In the genomic region with DNA sequence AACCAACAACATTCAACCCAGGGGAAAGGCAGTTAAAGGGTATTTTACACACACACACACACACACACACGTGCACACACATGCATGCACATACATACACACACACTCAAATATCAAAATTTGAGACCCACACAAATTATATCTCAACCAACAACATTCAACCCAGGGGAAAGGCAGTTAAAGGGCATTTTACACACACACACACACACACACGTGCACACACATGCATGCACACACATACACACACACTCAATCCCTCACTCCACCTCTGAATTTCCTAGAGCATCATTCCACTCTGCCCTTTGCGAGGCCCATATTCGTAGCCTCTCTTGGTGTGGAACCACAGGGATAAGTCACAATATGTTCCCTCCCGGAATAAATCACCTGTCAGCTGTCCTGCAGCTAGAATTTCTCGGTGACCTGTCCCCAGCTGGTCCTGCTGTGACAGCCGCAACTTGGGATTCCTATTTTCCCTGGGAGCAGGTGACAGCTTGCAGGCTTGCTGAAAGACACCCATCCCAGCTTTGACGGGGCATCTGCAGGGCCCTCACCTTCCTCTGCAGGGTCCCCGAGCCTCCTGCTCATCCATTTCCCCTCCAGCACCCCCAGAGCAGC, we compare ENCODE assay signal across 20 cellular contexts.
"Had no signal": no experiment of that assay in that cellular context is flagged by ENCODE, and none has a peak within 500 bp of the region (broad histone marks: within the 10 kb centered on the region; RNA-seq: fewer than 3 reads in every experiment).

No MANE protein-coding gene starts in this region.

- H3K4me3 Mint-ChIP-seq: effector memory CD8-positive, alpha-beta T cell; nephron progenitor cell; stimulated activated naive CD8-positive, alpha-beta T cell treated with anti-CD3 and anti-CD28 coated beads, Interleukin-15, amount 100 ng/mL, for 72 hours; T-helper 2 cell treated with Interferon-gamma antibody and Interleukin-4, amounts not matched to agents 5 μg/mL and 100 μg/mL, for 36 hours had no signal

- H3K4me1 ChIP-seq: right lobe of liver had no signal

- H3K27me3 ChIP-seq: ascending aorta, brain microvascular endothelial cell, esophagus muscularis mucosa, right lobe of liver, tibial artery had no signal

- H3K27ac ChIP-seq: ascending aorta, brain microvascular endothelial cell, esophagus muscularis mucosa, right lobe of liver, skin epidermis, tibial artery, VCaP had no signal

- H3K9me3 Mint-ChIP-seq: activated naive CD4-positive, alpha-beta T cell treated with anti-CD3 and anti-CD28 coated beads, Interleukin-2, amount 50 U/mL, for 72 hours; effector memory CD8-positive, alpha-beta T cell; stimulated activated naive CD8-positive, alpha-beta T cell treated with anti-CD3 and anti-CD28 coated beads, Interleukin-15, amount 100 ng/mL, for 72 hours had no signal

- DNase-seq: activated CD4-positive, alpha-beta T cell treated with anti-CD3 and anti-CD28 coated beads for 1 hour; activated CD4-positive, alpha-beta T cell treated with anti-CD3 and anti-CD28 coated beads, Interleukin-2, amount 50 U/mL, for 1 hour; activated gamma-delta T cell treated with Interleukin-2 at 50 U/mL for 16 hours; activated T-cell treated with anti-CD3 and anti-CD28 coated beads, Interleukin-2, amount 50 U/mL, for 1 hour; brain microvascular endothelial cell; effector memory CD8-positive, alpha-beta T cell; head of caudate nucleus; hypothalamus; nephron progenitor cell; occipital lobe; right lobe of liver; stimulated activated CD4-positive, alpha-beta T cell treated with anti-CD3 and anti-CD28 coated beads, Interleukin-1b, Interleukin-23, amount 100 ng/mL, for 48 hours; stimulated activated naive CD8-positive, alpha-beta T cell treated with anti-CD3 and anti-CD28 coated beads, Interleukin-15, amount 100 ng/mL, for 72 hours; tibial artery had no signal

- H3K9me3 ChIP-seq: right lobe of liver had no signal

- H3K4me3 ChIP-seq: ascending aorta, esophagus muscularis mucosa, right lobe of liver, skin epidermis, tibial artery had no signal

- H3K27ac Mint-ChIP-seq: activated naive CD4-positive, alpha-beta T cell treated with anti-CD3 and anti-CD28 coated beads, Interleukin-2, amount 50 U/mL, for 72 hours; effector memory CD8-positive, alpha-beta T cell; nephron progenitor cell; T-helper 2 cell treated with Interferon-gamma antibody and Interleukin-4, amounts not matched to agents 5 μg/mL and 100 μg/mL, for 36 hours had no signal

- H3K4me1 Mint-ChIP-seq: stimulated activated naive CD8-positive, alpha-beta T cell treated with anti-CD3 and anti-CD28 coated beads, Interleukin-15, amount 100 ng/mL, for 72 hours had no signal

- H3K36me3 ChIP-seq: ascending aorta, brain microvascular endothelial cell, esophagus muscularis mucosa, right lobe of liver, tibial artery had no signal

- H3K36me3 Mint-ChIP-seq: activated naive CD4-positive, alpha-beta T cell treated with anti-CD3 and anti-CD28 coated beads, Interleukin-2, amount 50 U/mL, for 72 hours had no signal

- ATAC-seq: activated naive CD4-positive, alpha-beta T cell treated with anti-CD3 and anti-CD28 coated beads, Interleukin-2, amount 50 U/mL, for 72 hours; effector memory CD8-positive, alpha-beta T cell; right lobe of liver; stimulated activated naive CD8-positive, alpha-beta T cell treated with anti-CD3 and anti-CD28 coated beads, Interleukin-15, amount 100 ng/mL, for 72 hours had no signal
